ENCODE assay signal across 7 cellular contexts in genomic region chrX:53072418-53073114, GRCh38. TPM values are rescaled to one million over a fixed set of nuclear protein-coding genes. Genes with fewer than 3 reads are reported as not detected.
DNase-seq lines count a peak whose midpoint lies in the region; ATAC-seq and TF ChIP-seq lines count a peak whose summit lies in the region.

No MANE protein-coding gene starts in this region.

- CTCF ChIA-PET in mammary epithelial cell (lab: Charles Lee; ENCODE audit: low non-redundant PET), result no interaction called here

- no peak overlapping the region for H3K9ac ChIP-seq in mammary epithelial cell (ENCODE audit: insufficient read depth, low read length)

- H3K4me1 ChIP-seq in mammary epithelial cell (ENCODE audit: insufficient read depth, low read length) (peaks cover 4% of the 10 kb centered on the region), prostate gland (replicated peaks) (no peaks in the 10 kb centered on the region)

- no peaks in the 10 kb centered on the region for H3K79me2 ChIP-seq in mammary epithelial cell (ENCODE audit: insufficient read depth, low read length)

- TF ChIP-seq POLR2A in prostate gland (IDR thresholded peaks at IDR 0.05), result no peak

- no peak for DNase-seq in LNCaP clone FGC (ENCODE audit: low read depth)
- no peak for DNase-seq in mammary epithelial cell
- DNase-seq in prostate gland (ENCODE audit: low spot score), result no peak
- DNase-seq in stimulated activated CD4-positive, alpha-beta T cell treated with anti-CD3 and anti-CD28 coated beads, Interleukin-12 subunit alpha, Interleukin-12 subunit beta, amount 100 ng/mL, for 4 hours, result no peak

- peak overlapping the region; percentile 83 for H2AFZ ChIP-seq in mammary epithelial cell (ENCODE audit: low read depth, low read length)

- ATAC-seq in GM18498 (IDR thresholded peaks at IDR 0.05; ENCODE audit: unreplicated experiment), result no peak
- no peak for ATAC-seq in GM18520 (IDR thresholded peaks at IDR 0.05; ENCODE audit: unreplicated experiment)

- in situ Hi-C loops in mammary epithelial cell (cut with MboI; ENCODE audit: low sequenced_read_pairs in 2 of 2), result no loop called here

- dilution Hi-C loops in mammary epithelial cell (cut with HindIII; ENCODE audit: low sequenced_read_pairs), result no loop called here

- no peaks in the 10 kb centered on the region for H3K36me3 ChIP-seq in mammary epithelial cell (ENCODE audit: insufficient read depth, low read length)
- no peaks in the 10 kb centered on the region for H3K36me3 ChIP-seq in prostate gland

- WGBS in mammary epithelial cell (ENCODE audit: low coverage, missing lambda C conversion rate), result 74% methylated on average over 6 of the region's 9 CpGs
- WGBS in prostate gland, result 64% methylated on average over 9 of the region's 9 CpGs

- TF ChIP-seq CTCF in GM12875 (IDR thresholded peaks at IDR 0.05; ENCODE audit: borderline replicate concordance, insufficient read depth, low read depth, low read length), result no peak
- TF ChIP-seq CTCF in LNCaP clone FGC (IDR thresholded peaks at IDR 0.05; ENCODE audit: control insufficient read depth, extremely low read depth, insufficient read depth), result no peak
- no peak for TF ChIP-seq CTCF in mammary epithelial cell (conservative IDR thresholded peaks at IDR 0.05 in 1 of 2, IDR thresholded peaks at IDR 0.05 in 1 of 2; ENCODE audit: extremely low read depth in 1 of 2, insufficient read depth in 1 of 2, low read depth in 1 of 2, low read length in 2 of 2)
- no peak for TF ChIP-seq CTCF in prostate gland (IDR thresholded peaks at IDR 0.05)

- peak overlapping the region; percentile 25 for H3K4me2 ChIP-seq in mammary epithelial cell (ENCODE audit: insufficient read depth, low read depth, low read length)

- no TSS peak for BruUV-seq in mammary epithelial cell (replicated peaks; lab: Mats Ljungman, UMichigan)

- H3K27ac ChIP-seq in mammary epithelial cell (ENCODE audit: insufficient read depth, low read depth, low read length), result no peak overlapping the region
- peak overlapping the region; percentile 67 to 74 for H3K27ac ChIP-seq in prostate gland

- no peaks in the 10 kb centered on the region for H3K27me3 ChIP-seq in mammary epithelial cell (ENCODE audit: insufficient read depth, low read length)
- H3K27me3 ChIP-seq in prostate gland (replicated peaks; ENCODE audit: insufficient read depth), result no peaks in the 10 kb centered on the region

- intact Hi-C loops in mammary epithelial cell (cut with micrococcal nuclease) (loop anchor here (5.0 kb wide), 3 partner anchors 150 to 365 kb away; no protein-coding TSS in a partner anchor), prostate gland (cut with DNase I) (no loop called here)

- H3K4me3 ChIP-seq in GM12875 (ENCODE audit: low read depth, low read length), result peak overlapping the region; percentile 54
- H3K4me3 ChIP-seq in LNCaP clone FGC (ENCODE audit: low read depth, low read length), result peak overlapping the region; percentile 52
- no peak overlapping the region for H3K4me3 ChIP-seq in mammary epithelial cell (replicated peaks in 1 of 3; ENCODE audit: insufficient read depth in 1 of 3, low read depth in 2 of 3, low read length in 3 of 3)
- H3K4me3 ChIP-seq in prostate gland, result no peak overlapping the region

- H3K9me3 ChIP-seq in mammary epithelial cell (replicated peaks; ENCODE audit: insufficient read depth, low read length) (no peaks in the 10 kb centered on the region), prostate gland (no peaks in the 10 kb centered on the region)

- no peaks in the 10 kb centered on the region for H4K20me1 ChIP-seq in mammary epithelial cell (ENCODE audit: insufficient read depth, low read length)

RNA-seq across cellular contexts. Expression of gene TSPYL2, which starts 9.6 kb away (rescaled TPM):
- total RNA-seq in mammary epithelial cell (10 to 100 TPM; 13.2 to 19.5 TPM), prostate gland (100 to 1,000 TPM in 1 of 2 donors, 10 to 100 TPM in 1; 34.3 to 250 TPM)
- polyA plus RNA-seq in mammary epithelial cell, result 8.1 TPM
- polyA minus RNA-seq in mammary epithelial cell, result 3.2 TPM

RNA-seq across cellular contexts. Expression of gene KANTR, which starts 21.4 kb away (rescaled TPM):
- total RNA-seq in mammary epithelial cell (1 to 10 TPM; 5.1 to 8.0 TPM), prostate gland (10 to 100 TPM; 11.5 to 27.9 TPM)
- polyA plus RNA-seq in mammary epithelial cell, result 1.6 TPM
- polyA minus RNA-seq in mammary epithelial cell, result 9.5 TPM

RNA-seq across cellular contexts. Expression of gene GPR173, which starts 24.0 kb away (rescaled TPM):
- total RNA-seq in mammary epithelial cell, result 1 to 10 TPM in 1 of 2 donors, under 1 TPM in 1; 0.56 to 1.7 TPM
- polyA plus RNA-seq in mammary epithelial cell, result 0.23 TPM
- 0.10 TPM for polyA minus RNA-seq in mammary epithelial cell
- 1 to 10 TPM; 1.9 to 3.6 TPM for total RNA-seq in prostate gland

Comparison
In these comparisons a context has a peak if more than half of its experiments do, and no peak if none do; other contexts are left out.
1. H3K4me3 ChIP-seq: peak in GM12875 (single experiment) and LNCaP clone FGC (single experiment); none in mammary epithelial cell (0 of 3) and prostate gland (0 of 2).